In genomic region chr3:104291437-104291851, GRCh38 we compare ENCODE assay signal across 8 cellular contexts.
DNase-seq lines count a peak whose midpoint lies in the region; ATAC-seq, FAIRE-seq and TF ChIP-seq lines count a peak whose summit lies in the region.

No MANE protein-coding gene starts in this region.

- no peaks in the 10 kb centered on the region for H4K20me1 ChIP-seq in OCI-LY1 (ENCODE audit: insufficient read depth, low read length)

- ATAC-seq in GM21515 (IDR thresholded peaks at IDR 0.05; ENCODE audit: unreplicated experiment) (peak; percentile 72), foreskin keratinocyte (peak; percentile 18)

- no peaks in the 10 kb centered on the region for H3F3A ChIP-seq in OCI-LY1 (ENCODE audit: insufficient read depth, low read length)

- H3K4me3 ChIP-seq in OCI-LY1 (ENCODE audit: low read depth, low read length, poor library complexity, severe bottlenecking): peak overlapping the region; percentile 43
- no peak overlapping the region for H3K4me3 ChIP-seq in small intestine (ENCODE audit: low read depth in 1 of 2, low read length in 2 of 2)

- H3K9me3 ChIP-seq in OCI-LY1 (ENCODE audit: low read length) (no peaks in the 10 kb centered on the region; the same call in 1 of the 2 replicates), small intestine (ENCODE audit: control insufficient read depth, low read depth) (no peaks in the 10 kb centered on the region)

- H3K27ac ChIP-seq in OCI-LY1 (ENCODE audit: low read depth, low read length, poor library complexity, severe bottlenecking) (peak overlapping the region; percentile 62), foreskin keratinocyte (no peak overlapping the region), small intestine (ENCODE audit: low read depth in 1 of 2, low read length in 1 of 2) (peak overlapping the region in 1 of 2 donors; percentile 54)

- H3K36me3 ChIP-seq in OCI-LY1 (ENCODE audit: insufficient read depth, low read length) (no peaks in the 10 kb centered on the region), small intestine (ENCODE audit: control insufficient read depth in 2 of 2, insufficient read depth in 2 of 2, low read length in 2 of 2) (no peaks in the 10 kb centered on the region)

- H3K9ac ChIP-seq in OCI-LY1 (ENCODE audit: low read length): peak overlapping the region; percentile 33

- H3K9me2 ChIP-seq in OCI-LY1 (ENCODE audit: low read depth, low read length): no peaks in the 10 kb centered on the region

- peak overlapping the region; percentile 61 for H2AFZ ChIP-seq in OCI-LY1 (ENCODE audit: low read length)

- DNase-seq in COLO829 (ENCODE audit: low spot score) (peak; percentile 28), foreskin keratinocyte (peak in 1 of 2 donors; percentile 6), foreskin melanocyte (no peak), DMS 273 (lab: John Stamatoyannopoulos, UW; ENCODE audit: unreplicated experiment) (no peak), small intestine (no peak), NCI-H2029 (lab: John Stamatoyannopoulos, UW) (no peak)

- TF ChIP-seq CTCF in OCI-LY1 (IDR thresholded peaks at IDR 0.05; ENCODE audit: low read length): no peak
- TF ChIP-seq CTCF in foreskin keratinocyte (conservative IDR thresholded peaks at IDR 0.05): no peak

- peak overlapping the region; percentile 76 for H3K4me2 ChIP-seq in OCI-LY1 (ENCODE audit: low read length)

- no peak for FAIRE-seq in small intestine (lab: Jason Lieb, UNC)

- H3K4me1 ChIP-seq in OCI-LY1 (ENCODE audit: insufficient read depth, low read length, severe bottlenecking): peaks cover 22% of the 10 kb centered on the region
- no peaks in the 10 kb centered on the region for H3K4me1 ChIP-seq in foreskin keratinocyte
- no peaks in the 10 kb centered on the region for H3K4me1 ChIP-seq in small intestine (ENCODE audit: control insufficient read depth in 2 of 2, insufficient read depth in 1 of 2, low read depth in 1 of 2, low read length in 1 of 2)

- H3K27me3 ChIP-seq in OCI-LY1 (ENCODE audit: insufficient read depth, low read length) (no peaks in the 10 kb centered on the region), foreskin keratinocyte (no peaks in the 10 kb centered on the region), small intestine (ENCODE audit: control insufficient read depth in 2 of 2, insufficient read depth in 2 of 2, low read length in 2 of 2) (no peaks in the 10 kb centered on the region)

- no peaks in the 10 kb centered on the region for H3K79me2 ChIP-seq in OCI-LY1 (ENCODE audit: insufficient read depth, low read length)

- 21 to 46% (median 26%) methylated on average over 3 of the region's 3 CpGs for WGBS in small intestine, 3 donors
